Comparison of ENCODE assay signal across 16 cellular contexts in genomic region chr14:89959853-89960493, GRCh38. TPM values are rescaled to one million over a fixed set of nuclear protein-coding genes. Genes with fewer than 3 reads are reported as not detected.
DNase-seq lines count a peak whose midpoint lies in the region; ATAC-seq and TF ChIP-seq lines count a peak whose summit lies in the region.
"Had no signal": no experiment of that assay in that cellular context is flagged by ENCODE, and none has a peak within 500 bp of the region (broad histone marks: within the 10 kb centered on the region; RNA-seq: fewer than 3 reads in every experiment).

No MANE protein-coding gene starts in this region.

- no peaks in the 10 kb centered on the region for H3K27me3 Mint-ChIP-seq in activated T-helper 2 cell treated with anti-CD3 and anti-CD28 coated beads, Interferon-gamma antibody, Interleukin-2, Interleukin-4, amounts not matched to agents 10 μg/mL and 5 μg/mL and 100 μg/mL, durations not matched to agents 14 hours and 24 hours and 36 hours (ENCODE audit: low read depth)
- H3K27me3 Mint-ChIP-seq in natural killer cell (ENCODE audit: low read depth in 2 of 2), result no peaks in the 10 kb centered on the region

- peaks cover 0 to 18% (median 6%) of the 10 kb centered on the region in 3 donors for H3K4me1 ChIP-seq in gastroesophageal sphincter

- TF ChIP-seq CTCF in natural killer cell (IDR thresholded peaks at IDR 0.05) (no peak), gastroesophageal sphincter (IDR thresholded peaks at IDR 0.05) (no peak)

- H3K27me3 ChIP-seq in gastroesophageal sphincter, result no peaks in the 10 kb centered on the region
- H3K27me3 ChIP-seq: BLaER1 treated with 17β-estradiol and CSF1 and Interleukin-3, amounts not matched to agents 10 nM and 100 nM; SJSA1; tibial artery had no signal

- H3K36me3 ChIP-seq in gastroesophageal sphincter, result peaks cover 0 to 26% of the 10 kb centered on the region in 2 donors

- no peak overlapping the region for H3K4me3 ChIP-seq in gastroesophageal sphincter
- H3K4me3 ChIP-seq: BLaER1 treated with 17β-estradiol and CSF1 and Interleukin-3, amounts not matched to agents 10 nM and 100 nM; PC-9; SJSA1; tibial artery had no signal

- intact Hi-C loops in activated T-helper 2 cell treated with anti-CD3 and anti-CD28 coated beads, Interferon-gamma antibody, Interleukin-2, Interleukin-4, amounts not matched to agents 10 μg/mL and 5 μg/mL and 100 μg/mL, durations not matched to agents 14 hours and 24 hours and 36 hours (cut with micrococcal nuclease), result loop anchor here (5.0 to 10.0 kb wide), 6 partner anchors 97 to 1395 kb away; partner anchors contain the start of genes PSMC1, RPS6KA5 and ZC3H14
- intact Hi-C loops in natural killer cell (cut with micrococcal nuclease), result loop anchor here (5.0 to 10.0 kb wide), 6 partner anchors 238 to 1965 kb away; partner anchors contain the start of genes CALM1, GALC and RPS6KA5

- no peak for DNase-seq in activated CD4-positive, CD25-positive, alpha-beta regulatory T cell (lab: John Stamatoyannopoulos, UW)
- peak; percentile 79 for DNase-seq in KBM-7
- no peak for DNase-seq in activated T-helper 2 cell treated with anti-CD3 and anti-CD28 coated beads, Interferon-gamma antibody, Interleukin-2, Interleukin-4, amounts not matched to agents 10 μg/mL and 5 μg/mL and 100 μg/mL, durations not matched to agents 14 hours and 24 hours and 36 hours (ENCODE audit: low spot score)
- no peak for DNase-seq in natural killer cell
- DNase-seq in RKO (ENCODE audit: low spot score), result no peak
- DNase-seq: 8988T, aorta, DMS153, NCI-H2171, PC-9, tibial artery had no signal

- no peak for TF ChIP-seq EP300 in gastroesophageal sphincter (IDR thresholded peaks at IDR 0.05)

- peak; percentile 26 to 39 for ATAC-seq in activated CD4-positive, CD25-positive, alpha-beta regulatory T cell treated with anti-CD3 and anti-CD28 coated beads, Interleukin-2, amount 50 U/mL, for 24 hours
- ATAC-seq in natural killer cell (no peak), gastroesophageal sphincter (no peak), GM18505 (IDR thresholded peaks at IDR 0.05; ENCODE audit: unreplicated experiment) (no peak)

- peaks cover 51% of the 10 kb centered on the region for H3K4me1 Mint-ChIP-seq in activated T-helper 2 cell treated with anti-CD3 and anti-CD28 coated beads, Interferon-gamma antibody, Interleukin-2, Interleukin-4, amounts not matched to agents 10 μg/mL and 5 μg/mL and 100 μg/mL, durations not matched to agents 14 hours and 24 hours and 36 hours (ENCODE audit: low read depth)
- peaks cover 47 to 53% of the 10 kb centered on the region in 2 donors for H3K4me1 Mint-ChIP-seq in natural killer cell

- H3K9me3 Mint-ChIP-seq in activated T-helper 2 cell treated with anti-CD3 and anti-CD28 coated beads, Interferon-gamma antibody, Interleukin-2, Interleukin-4, amounts not matched to agents 10 μg/mL and 5 μg/mL and 100 μg/mL, durations not matched to agents 14 hours and 24 hours and 36 hours, result no peaks in the 10 kb centered on the region
- no peaks in the 10 kb centered on the region for H3K9me3 Mint-ChIP-seq in natural killer cell

- no peaks in the 10 kb centered on the region for H3K9me3 ChIP-seq in gastroesophageal sphincter
- H3K9me3 ChIP-seq: SJSA1, tibial artery had no signal

- H3K27ac Mint-ChIP-seq in activated T-helper 2 cell treated with anti-CD3 and anti-CD28 coated beads, Interferon-gamma antibody, Interleukin-2, Interleukin-4, amounts not matched to agents 10 μg/mL and 5 μg/mL and 100 μg/mL, durations not matched to agents 14 hours and 24 hours and 36 hours, result peak overlapping the region; percentile 87
- H3K27ac Mint-ChIP-seq in natural killer cell, result peak overlapping the region; percentile 78 to 85

- H3K36me3 Mint-ChIP-seq in activated T-helper 2 cell treated with anti-CD3 and anti-CD28 coated beads, Interferon-gamma antibody, Interleukin-2, Interleukin-4, amounts not matched to agents 10 μg/mL and 5 μg/mL and 100 μg/mL, durations not matched to agents 14 hours and 24 hours and 36 hours (ENCODE audit: low read depth), result peaks cover 81% of the 10 kb centered on the region
- H3K36me3 Mint-ChIP-seq in natural killer cell, result peaks cover 7% of the 10 kb centered on the region

- peak overlapping the region; percentile 43 for H3K4me3 Mint-ChIP-seq in activated T-helper 2 cell treated with anti-CD3 and anti-CD28 coated beads, Interferon-gamma antibody, Interleukin-2, Interleukin-4, amounts not matched to agents 10 μg/mL and 5 μg/mL and 100 μg/mL, durations not matched to agents 14 hours and 24 hours and 36 hours (ENCODE audit: low read depth)
- peak overlapping the region; percentile 4 for H3K4me3 Mint-ChIP-seq in natural killer cell

- TF ChIP-seq POLR2A in gastroesophageal sphincter (IDR thresholded peaks at IDR 0.05) (no peak), GM18505 (IDR thresholded peaks at IDR 0.05; ENCODE audit: borderline replicate concordance, extremely low read depth, insufficient read depth, insufficient read length) (no peak)

- 89 to 94% methylated on average over 3 of the region's 3 CpGs for WGBS in gastroesophageal sphincter (ENCODE audit: low coverage in 1 of 2), 2 donors

- in situ Hi-C loops in KBM-7 (cut with MboI; ENCODE audit: low pct_unique_long_range_greater_than_20kb, low sequenced_read_pairs), result no loop called here

- H3K27ac ChIP-seq in gastroesophageal sphincter, result no peak overlapping the region
- H3K27ac ChIP-seq: BLaER1 treated with 17β-estradiol and CSF1 and Interleukin-3, amounts not matched to agents 10 nM and 100 nM; PC-9; SJSA1; tibial artery had no signal

RNA-seq across cellular contexts. Expression of gene TDP1, which starts 4.2 kb away (rescaled TPM):
- total RNA-seq in activated T-helper 2 cell treated with anti-CD3 and anti-CD28 coated beads, Interferon-gamma antibody, Interleukin-2, Interleukin-4, amounts not matched to agents 10 μg/mL and 5 μg/mL and 100 μg/mL, durations not matched to agents 14 hours and 24 hours and 36 hours, result 95.6 and 97.5 TPM in 2 replicates
- total RNA-seq in natural killer cell, result 10 to 100 TPM; 41.8 to 59.6 (median 54.3) TPM
- total RNA-seq in gastroesophageal sphincter, result 10 to 100 TPM in 2 of 4 donors, 1 to 10 TPM in 2; 5.4 to 12.1 (median 10.3) TPM

RNA-seq across cellular contexts. Expression of gene EFCAB11, which starts 5.4 kb away (rescaled TPM):
- 7.1 and 9.0 TPM in 2 replicates for total RNA-seq in activated T-helper 2 cell treated with anti-CD3 and anti-CD28 coated beads, Interferon-gamma antibody, Interleukin-2, Interleukin-4, amounts not matched to agents 10 μg/mL and 5 μg/mL and 100 μg/mL, durations not matched to agents 14 hours and 24 hours and 36 hours
- total RNA-seq in natural killer cell (1 to 10 TPM; 3.9 to 5.2 (median 4.0) TPM), gastroesophageal sphincter (1 to 10 TPM in 3 of 4 donors, under 1 TPM in 1; 0.93 to 9.6 (median 3.1) TPM)

Comparison
In these comparisons a context has a peak if more than half of its experiments do, and no peak if none do; other contexts are left out.
1. ATAC-seq: peak in activated CD4-positive, CD25-positive, alpha-beta regulatory T cell treated with anti-CD3 and anti-CD28 coated beads, Interleukin-2, amount 50 U/mL, for 24 hours (2 of 2); none in natural killer cell (0 of 3), gastroesophageal sphincter (single experiment) and GM18505 (single experiment).